In the genomic region with DNA sequence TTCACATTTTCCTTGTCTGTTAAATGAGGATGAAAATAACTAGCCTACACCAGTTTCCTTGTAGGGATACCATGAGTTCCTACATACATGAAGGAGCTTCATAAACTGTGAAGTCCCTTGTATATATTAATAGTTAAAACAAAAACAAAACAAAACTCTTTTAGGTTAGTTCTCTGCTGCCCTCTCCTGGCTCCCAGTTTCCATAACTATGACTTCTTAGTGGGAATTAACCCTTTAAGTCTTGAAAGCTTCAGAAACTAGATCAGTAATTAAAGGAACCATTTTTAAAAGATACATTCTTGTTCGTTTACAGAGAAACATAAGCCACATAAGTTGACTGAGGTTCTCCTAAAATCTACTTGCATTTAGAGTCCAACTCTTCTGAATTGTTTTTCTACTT, we compare ENCODE assay signal across 8 cellular contexts.
DNase-seq lines count a peak whose midpoint lies in the region; ATAC-seq and TF ChIP-seq lines count a peak whose summit lies in the region.

No MANE protein-coding gene starts in this region.

- H3K9me3 ChIP-seq in NT2/D1 (ENCODE audit: insufficient read depth, low read length), result no peaks in the 10 kb centered on the region

- H3K4me3 ChIP-seq in NT2/D1 (ENCODE audit: insufficient read length, low read depth) (no peak overlapping the region), epithelial cell of proximal tubule (ENCODE audit: low read depth, low read length) (no peak overlapping the region)

- TF ChIP-seq CTCF in epithelial cell of proximal tubule (conservative IDR thresholded peaks at IDR 0.05; ENCODE audit: low read depth, low read length), result peak; percentile 73

- H3K27me3 ChIP-seq in NT2/D1 (ENCODE audit: insufficient read depth, insufficient read length), result no peaks in the 10 kb centered on the region

- peak; percentile 24 for DNase-seq in AG20443 (ENCODE audit: low spot score)
- peak; percentile 39 for DNase-seq in NT2/D1 (ENCODE audit: low read depth, low spot score)
- DNase-seq in epithelial cell of proximal tubule (ENCODE audit: low read depth), result peak; percentile 27
- peak; percentile 19 for DNase-seq in retina
- DNase-seq in activated T-cell treated with anti-CD3 and anti-CD28 coated beads, Interleukin-2, amount 50 U/mL, for 1 hour, result no peak
- DNase-seq in activated CD4-positive, alpha-beta T cell treated with anti-CD3 and anti-CD28 coated beads, Interleukin-2, amount 50 U/mL, for 4 hours, result no peak
- no peak for DNase-seq in NOMO-1 (lab: John Stamatoyannopoulos, UW; ENCODE audit: unreplicated experiment in 2 of 2)

- H3K4me1 ChIP-seq in NT2/D1 (ENCODE audit: insufficient read depth, insufficient read length), result no peaks in the 10 kb centered on the region

- peak; percentile 82 for ATAC-seq in GM21360 (IDR thresholded peaks at IDR 0.05; ENCODE audit: unreplicated experiment)

- H3K36me3 ChIP-seq in NT2/D1 (ENCODE audit: insufficient read depth, insufficient read length, low read length), result no peaks in the 10 kb centered on the region

- H3K9ac ChIP-seq in NT2/D1 (ENCODE audit: insufficient read length, low read depth), result no peak overlapping the region

Comparison
In these comparisons a context has a peak if more than half of its experiments do, and no peak if none do; other contexts are left out.
1. DNase-seq: peak in AG20443 (single experiment), NT2/D1 (single experiment), epithelial cell of proximal tubule (single experiment) and retina (single experiment); none in activated T-cell treated with anti-CD3 and anti-CD28 coated beads, Interleukin-2, amount 50 U/mL, for 1 hour (single experiment), activated CD4-positive, alpha-beta T cell treated with anti-CD3 and anti-CD28 coated beads, Interleukin-2, amount 50 U/mL, for 4 hours (0 of 2) and NOMO-1 (0 of 2).